2 cellular contexts compared by ENCODE assay signal in genomic region chr2:70771446-70771845, GRCh38.
TF ChIP-seq lines count a peak whose summit lies in the region.

No MANE protein-coding gene starts in this region.

TF ChIP-seq in K562, 482 proteins besides CTCF, POLR2A, EP300 and RAD21 (continued from another document):
- peak; percentile 61 for TF ChIP-seq ZNF316 (IDR thresholded peaks at IDR 0.05)
- TF ChIP-seq E2F4 (CRISPR knock-in tag; IDR thresholded peaks at IDR 0.05; ENCODE audit: low read depth) = no peak
- no peak for TF ChIP-seq USF2 (CRISPR knock-in tag; IDR thresholded peaks at IDR 0.05)
- no peak for TF ChIP-seq SIX5 (IDR thresholded peaks at IDR 0.05; ENCODE audit: borderline replicate concordance in 1 of 2, insufficient read depth in 1 of 2, low read depth in 1 of 2, low read length in 2 of 2)
- no peak for TF ChIP-seq ZNF175 (CRISPR knock-in tag; IDR thresholded peaks at IDR 0.05; ENCODE audit: low read depth)
- TF ChIP-seq SP1 (CRISPR knock-in tag; IDR thresholded peaks at IDR 0.05) = no peak

TF ChIP-seq in WTC11, 78 proteins besides CTCF, POLR2A, EP300 and RAD21:
- TF ChIP-seq ZNF512 (CRISPR knock-in tag; IDR thresholded peaks at IDR 0.05; ENCODE audit: borderline replicate concordance) = no peak
- no peak for TF ChIP-seq E2F1 (CRISPR knock-in tag; IDR thresholded peaks at IDR 0.05)
- TF ChIP-seq NFATC4 (CRISPR knock-in tag; IDR thresholded peaks at IDR 0.05) = no peak
- no peak for TF ChIP-seq ZMAT4 (CRISPR knock-in tag; IDR thresholded peaks at IDR 0.05)
- no peak for TF ChIP-seq KAT7 (CRISPR knock-in tag; IDR thresholded peaks at IDR 0.05; ENCODE audit: borderline replicate concordance)
- TF ChIP-seq E2F5 (CRISPR knock-in tag; IDR thresholded peaks at IDR 0.05) = no peak
- no peak for TF ChIP-seq IRF1 (CRISPR knock-in tag; IDR thresholded peaks at IDR 0.05)
- TF ChIP-seq GABPB1 (CRISPR knock-in tag; IDR thresholded peaks at IDR 0.05) = no peak
- no peak for TF ChIP-seq FOXJ3 (CRISPR knock-in tag; IDR thresholded peaks at IDR 0.05; ENCODE audit: borderline replicate concordance)
- no peak for TF ChIP-seq SOX15 (CRISPR knock-in tag; IDR thresholded peaks at IDR 0.05)
